1 cellular context compared by ENCODE assay signal in genomic region chr2:191625016-191625415, GRCh38.
TF ChIP-seq lines count a peak whose summit lies in the region.

No MANE protein-coding gene starts in this region.

TF ChIP-seq in SK-N-SH treated with all-trans-retinoic acid at 6 μM for 48 hours, 23 proteins besides CTCF, POLR2A, EP300 and RAD21 (continued from another document):
- TF ChIP-seq, protein P1, sequence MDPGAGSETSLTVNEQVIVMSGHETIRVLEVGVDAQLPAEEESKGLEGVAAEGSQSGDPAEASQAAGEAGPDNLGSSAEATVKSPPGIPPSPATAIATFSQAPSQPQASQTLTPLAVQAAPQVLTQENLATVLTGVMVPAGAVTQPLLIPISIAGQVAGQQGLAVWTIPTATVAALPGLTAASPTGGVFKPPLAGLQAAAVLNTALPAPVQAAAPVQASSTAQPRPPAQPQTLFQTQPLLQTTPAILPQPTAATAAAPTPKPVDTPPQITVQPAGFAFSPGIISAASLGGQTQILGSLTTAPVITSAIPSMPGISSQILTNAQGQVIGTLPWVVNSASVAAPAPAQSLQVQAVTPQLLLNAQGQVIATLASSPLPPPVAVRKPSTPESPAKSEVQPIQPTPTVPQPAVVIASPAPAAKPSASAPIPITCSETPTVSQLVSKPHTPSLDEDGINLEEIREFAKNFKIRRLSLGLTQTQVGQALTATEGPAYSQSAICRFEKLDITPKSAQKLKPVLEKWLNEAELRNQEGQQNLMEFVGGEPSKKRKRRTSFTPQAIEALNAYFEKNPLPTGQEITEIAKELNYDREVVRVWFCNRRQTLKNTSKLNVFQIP (CRISPR knock-in tag; IDR thresholded peaks at IDR 0.05; ENCODE audit: borderline replicate concordance, low read depth): no peak
- TF ChIP-seq ZNF565 (CRISPR knock-in tag; conservative IDR thresholded peaks at IDR 0.05; ENCODE audit: low read depth) (no peak), TCF4 (CRISPR knock-in tag; IDR thresholded peaks at IDR 0.05; ENCODE audit: borderline replicate concordance) (no peak)
